Comparison of ENCODE assay signal across 1 cellular context in the genomic region with DNA sequence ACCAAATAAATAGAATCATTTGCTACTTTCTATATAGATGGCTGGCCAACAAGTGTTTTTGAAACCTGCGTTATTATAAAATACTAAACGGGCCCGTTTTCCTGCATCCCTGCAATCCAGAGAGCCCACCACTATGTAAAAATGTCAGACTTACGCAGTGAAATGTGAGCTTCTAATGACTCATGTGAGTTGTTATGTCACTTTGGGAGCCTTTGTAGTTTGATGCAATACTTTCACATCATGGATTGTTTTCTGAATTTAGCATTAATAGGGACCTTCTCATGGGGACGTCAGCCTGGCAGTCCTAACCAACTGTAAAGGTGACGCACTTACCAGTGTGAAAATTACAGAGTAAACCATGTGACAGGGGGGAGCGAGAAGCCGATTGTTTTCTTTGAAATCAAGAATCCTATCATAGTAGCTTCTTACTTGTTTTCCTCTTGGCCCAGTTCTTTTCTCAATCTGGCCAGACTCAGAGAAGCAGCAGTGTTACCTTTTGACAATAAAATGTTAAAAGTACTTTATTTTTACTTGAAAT.
TF ChIP-seq lines count a peak whose summit lies in the region.

No MANE protein-coding gene starts in this region.

TF ChIP-seq in GM12878, 131 proteins besides CTCF, POLR2A, EP300 and RAD21 (continued from another document):
- TF ChIP-seq ZNF687 (IDR thresholded peaks at IDR 0.05), result no peak
- TF ChIP-seq E4F1 (IDR thresholded peaks at IDR 0.05; ENCODE audit: borderline replicate concordance, partially characterized antibody), result no peak
- no peak for TF ChIP-seq JUNB (IDR thresholded peaks at IDR 0.05)
